ENCODE assay signal across 19 cellular contexts in the genomic region with DNA sequence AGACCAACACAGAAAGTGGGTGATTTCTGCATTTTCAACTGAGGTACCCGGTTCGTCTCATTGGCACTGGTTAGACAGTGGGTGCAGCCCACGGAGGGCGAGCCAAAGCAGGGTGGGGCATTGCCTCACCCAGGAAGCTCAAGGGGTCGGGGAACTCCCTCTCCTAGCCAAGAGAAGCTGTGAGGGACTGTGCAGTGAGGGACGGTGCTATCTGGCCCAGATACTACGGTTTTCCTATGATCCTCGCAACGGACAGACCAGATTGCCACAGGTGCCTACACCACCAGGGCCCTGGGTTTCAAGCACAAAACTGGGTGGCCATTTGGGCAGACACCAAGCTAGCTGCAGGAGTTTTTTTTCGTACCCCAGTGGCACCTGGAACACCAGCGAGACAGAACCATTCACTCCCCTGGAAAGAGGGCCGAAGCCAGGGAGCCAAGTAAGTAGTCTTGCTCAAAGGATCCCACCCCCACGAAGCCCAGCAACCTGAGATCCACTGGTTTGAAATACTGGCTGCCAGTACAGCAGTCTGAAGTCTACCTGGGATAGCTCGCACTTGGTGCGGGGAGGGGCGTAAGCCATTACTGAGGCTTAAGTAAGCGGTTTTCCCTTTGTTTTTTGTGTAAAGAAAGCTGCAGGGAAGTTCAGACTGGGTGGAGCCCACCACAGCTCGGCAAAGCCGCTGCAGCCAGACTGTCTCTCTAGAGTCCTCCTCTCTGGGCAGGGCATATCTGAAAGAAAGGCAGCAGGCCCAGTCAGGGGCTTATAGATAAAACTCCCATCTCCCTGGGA. TPM values are rescaled to one million over a fixed set of nuclear protein-coding genes. Genes with fewer than 3 reads are reported as not detected.
DNase-seq lines count a peak whose midpoint lies in the region; ATAC-seq, FAIRE-seq and TF ChIP-seq lines count a peak whose summit lies in the region.
"Had no signal": no experiment of that assay in that cellular context is flagged by ENCODE, and none has a peak within 500 bp of the region (broad histone marks: within the 10 kb centered on the region; RNA-seq: fewer than 3 reads in every experiment).

No MANE protein-coding gene starts in this region.

- WGBS in H1 (ENCODE audit: extremely low coverage in 1 of 2, insufficient coverage in 1 of 2, insufficient read length in 1 of 2, insufficient replicate concordance in 2 of 2, low coverage in 1 of 2, low lambda C conversion rate in 2 of 2, missing lambda C conversion rate in 1 of 2), 2 experiments, result 68% methylated on average over 19 of the region's 19 CpGs; no CpG with 5 or more reads in 1 of the 2 experiments

- H3K9ac ChIP-seq in HUES48 (ENCODE audit: low read depth, low read length), result no peak overlapping the region
- no peak overlapping the region for H3K9ac ChIP-seq in H1 (replicated peaks in 1 of 4; ENCODE audit: extremely low read depth in 1 of 4, low read depth in 3 of 4, low read length in 3 of 4)

- TF ChIP-seq CTCF in H1 (IDR thresholded peaks at IDR 0.05; ENCODE audit: control extremely low read depth in 1 of 3, insufficient read depth in 1 of 3, low read depth in 1 of 3, low read length in 3 of 3), result no peak

- no peak overlapping the region for H2BK120ac ChIP-seq in H1 (replicated peaks; ENCODE audit: low read depth, low read length)

- H3K4me3 ChIP-seq in HUES48 (ENCODE audit: low read depth, low read length) (no peak overlapping the region; the same call in 1 of the 2 replicates), H1 (ENCODE audit: extremely low read depth in 1 of 4, insufficient read depth in 2 of 4, low read depth in 3 of 4, low read length in 4 of 4) (peak overlapping the region in 1 of 4 experiments; percentile 14; a peak in 1 of 8 replicates)
- H3K4me3 ChIP-seq: A549, GM12878, Peyer's patch had no signal

- no peak overlapping the region for H2BK5ac ChIP-seq in H1 (ENCODE audit: low read depth, low read length)

- no peak overlapping the region for H3K4me3 Mint-ChIP-seq in activated T-cell treated with anti-CD3 and anti-CD28 coated beads, Interleukin-2, amount 50 U/mL, for 4 hours
- H3K4me3 Mint-ChIP-seq: CD14-positive monocyte had no signal

- no peak overlapping the region for H2BK20ac ChIP-seq in H1 (ENCODE audit: low read length)

- no peak for ATAC-seq in activated T-cell treated with anti-CD3 and anti-CD28 coated beads, Interleukin-2, amount 50 U/mL, for 4 hours
- ATAC-seq: A549, GM12878, SK-N-SH treated with all-trans-retinoic acid at 6 μM for 48 hours had no signal

- no peak overlapping the region for H3K4ac ChIP-seq in H1 (replicated peaks; ENCODE audit: insufficient read length, low read depth, low read length)

- no peaks in the 10 kb centered on the region for H3K4me1 Mint-ChIP-seq in activated T-cell treated with anti-CD3 and anti-CD28 coated beads, Interleukin-2, amount 50 U/mL, for 4 hours (ENCODE audit: low read depth)
- H3K4me1 Mint-ChIP-seq: CD14-positive monocyte had no signal

- H3K9me3 Mint-ChIP-seq in activated T-cell treated with anti-CD3 and anti-CD28 coated beads, Interleukin-2, amount 50 U/mL, for 4 hours, result no peaks in the 10 kb centered on the region

- H3K79me1 ChIP-seq in H1 (ENCODE audit: low read depth, low read length), result no peaks in the 10 kb centered on the region

- H2BK15ac ChIP-seq in H1 (ENCODE audit: low read length), result peak overlapping the region; percentile 29; the same call in 1 of the 2 replicates

- peak overlapping the region; percentile 19 to 21; a peak in 3 of 4 replicates for H3K4me2 ChIP-seq in H1 (ENCODE audit: insufficient read depth in 1 of 2, low read depth in 2 of 2, low read length in 2 of 2)
- H3K4me2 ChIP-seq: A549 had no signal

- POLR2A ChIA-PET in H1 (lab: Charles Lee; ENCODE audit: partially characterized antibody), result interaction anchor here (0.8 to 2.4 kb wide), 2 partner anchors 9 to 25 kb away, joined by 3 to 8 read pairs; a partner anchor contains a TSS

- no peak for TF ChIP-seq RAD21 in H1 (IDR thresholded peaks at IDR 0.05 in 1 of 2, conservative IDR thresholded peaks at IDR 0.05 in 1 of 2; ENCODE audit: low read depth in 2 of 2, low read length in 2 of 2)

- H3K56ac ChIP-seq in H1 (replicated peaks; ENCODE audit: insufficient read length, low read depth, low read length), result no peak overlapping the region

- H3K79me2 ChIP-seq in H1 (ENCODE audit: control insufficient read depth in 1 of 2, insufficient read depth in 2 of 2, low read length in 2 of 2), result no peaks in the 10 kb centered on the region

- CTCF ChIA-PET in H1 (lab: Charles Lee; ENCODE audit: partially characterized antibody), result interaction anchor here (0.7 to 1.8 kb wide), 2 partner anchors 9 to 16 kb away, joined by 4 to 5 read pairs; no protein-coding TSS in a partner anchor

- no peaks in the 10 kb centered on the region for H3K36me3 Mint-ChIP-seq in activated T-cell treated with anti-CD3 and anti-CD28 coated beads, Interleukin-2, amount 50 U/mL, for 4 hours (ENCODE audit: insufficient read depth)
- H3K36me3 Mint-ChIP-seq: CD14-positive monocyte had no signal

- H4K20me1 ChIP-seq in H1 (replicated peaks in 1 of 2; ENCODE audit: control insufficient read depth in 1 of 2, insufficient read depth in 2 of 2, low read length in 2 of 2), result no peaks in the 10 kb centered on the region

- no peak overlapping the region for H4K8ac ChIP-seq in H1 (ENCODE audit: extremely low read depth, insufficient read depth, low read length)

- DNase-seq in ELF-1 (ENCODE audit: low read depth, low spot score), result peak; percentile 83
- no peak for DNase-seq in H1 (ENCODE audit: low read depth in 1 of 2, low spot score in 2 of 2)
- DNase-seq in islet precursor cell, result peak; percentile 83
- no peak for DNase-seq in NCI-H1930 (lab: John Stamatoyannopoulos, UW)
- DNase-seq in activated T-cell treated with anti-CD3 and anti-CD28 coated beads, Interleukin-2, amount 50 U/mL, for 4 hours, result no peak
- DNase-seq in RPMI8226, result no peak
- DNase-seq in NCI-H2227 treated with DMSO at 0.1 percent for 48 hours (lab: John Stamatoyannopoulos, UW), result no peak
- DNase-seq: COR-L47, Kasumi-1, NCI-H1417 treated with DMSO at 0.1 percent for 48 hours, NCI-H446 treated with DMSO at 0.1 percent for 48 hours, Peyer's patch, SHP77 had no signal

- peak; percentile 32 for FAIRE-seq in H1 (lab: Jason Lieb, UNC)
- FAIRE-seq: A549, GM12878, GM19239 had no signal

- H3K27ac ChIP-seq in HUES48 (ENCODE audit: low read depth, low read length) (peak overlapping the region; percentile 59), H1 (ENCODE audit: low read depth, low read length) (no peak overlapping the region)
- H3K27ac ChIP-seq: A549, Peyer's patch had no signal

- H3K23me2 ChIP-seq in H1 (ENCODE audit: low read depth, low read length), result no peaks in the 10 kb centered on the region

- H3K27me3 Mint-ChIP-seq in activated T-cell treated with anti-CD3 and anti-CD28 coated beads, Interleukin-2, amount 50 U/mL, for 4 hours (ENCODE audit: low read depth), result peaks cover 18% of the 10 kb centered on the region

- H3K23ac ChIP-seq in H1 (ENCODE audit: insufficient read length), result no peak overlapping the region

- no peaks in the 10 kb centered on the region for H3K27me3 ChIP-seq in HUES48 (ENCODE audit: control insufficient read depth, insufficient read depth, low read length)
- no peaks in the 10 kb centered on the region for H3K27me3 ChIP-seq in H1 (replicated peaks in 1 of 4; ENCODE audit: control insufficient read depth in 3 of 4, extremely low read depth in 1 of 4, insufficient read depth in 3 of 4, low read length in 3 of 4)
- H3K27me3 ChIP-seq: Peyer's patch had no signal

- H3K14ac ChIP-seq in H1 (ENCODE audit: insufficient read length), result no peak overlapping the region

- no peak for TF ChIP-seq POLR2A in H1 (IDR thresholded peaks at IDR 0.05; ENCODE audit: control extremely low read depth in 1 of 2, low read depth in 2 of 2, low read length in 2 of 2)

- H3K9me3 ChIP-seq in HUES48 (ENCODE audit: control insufficient read depth, insufficient read depth, low read length) (no peaks in the 10 kb centered on the region), H1 (ENCODE audit: insufficient read depth in 2 of 2, low read depth in 1 of 2, low read length in 1 of 2) (no peaks in the 10 kb centered on the region)
- H3K9me3 ChIP-seq: A549, Peyer's patch had no signal

- peak overlapping the region; percentile 95 for H2AFZ ChIP-seq in H1 (ENCODE audit: low read length)

- peak overlapping the region; percentile 78 for H3K18ac ChIP-seq in H1 (ENCODE audit: extremely low read depth, low read length)

- H4K5ac ChIP-seq in H1 (ENCODE audit: insufficient read length, low read depth, low read length), result peak overlapping the region; percentile 15

- no peak overlapping the region for H2BK12ac ChIP-seq in H1 (ENCODE audit: low read depth, low read length)

- H3K36me3 ChIP-seq in HUES48 (ENCODE audit: control insufficient read depth, insufficient read depth, low read length), result no peaks in the 10 kb centered on the region
- H3K36me3 ChIP-seq in H1 (ENCODE audit: control insufficient read depth in 2 of 4, insufficient read depth in 4 of 4, low read length in 3 of 4), result no peaks in the 10 kb centered on the region
- H3K36me3 ChIP-seq: Peyer's patch had no signal

- H3K4me1 ChIP-seq in HUES48 (ENCODE audit: control insufficient read depth, insufficient read depth, low read length), result peaks cover 23% of the 10 kb centered on the region; the same call in 1 of the 2 replicates
- peaks cover 0 to 5% (median 3%) of the 10 kb centered on the region in 4 experiments; a peak in 3 of 7 replicates for H3K4me1 ChIP-seq in H1 (replicated peaks in 1 of 4; ENCODE audit: control insufficient read depth in 3 of 4, insufficient read depth in 4 of 4, low read length in 3 of 4)
- H3K4me1 ChIP-seq: A549, Peyer's patch had no signal

- TF ChIP-seq EP300 in H1 (IDR thresholded peaks at IDR 0.05; ENCODE audit: borderline replicate concordance in 1 of 2, low read depth in 2 of 2, low read length in 2 of 2), result no peak

- H4K91ac ChIP-seq in H1 (replicated peaks; ENCODE audit: insufficient read length, low read length), result no peak overlapping the region

- no peak overlapping the region for H2AK5ac ChIP-seq in H1 (ENCODE audit: low read depth, low read length)

TF ChIP-seq in H1, 55 proteins besides CTCF, POLR2A, EP300 and RAD21 (continues in another document):
- TF ChIP-seq BRCA1 (IDR thresholded peaks at IDR 0.05; ENCODE audit: low read depth, low read length) (no peak), JUND (IDR thresholded peaks at IDR 0.05; ENCODE audit: low read length) (no peak), TEAD4 (IDR thresholded peaks at IDR 0.05; ENCODE audit: low read depth, low read length) (no peak), KDM4A (IDR thresholded peaks at IDR 0.05; ENCODE audit: low read depth, low read length, severe bottlenecking) (no peak)

RNA-seq across cellular contexts. Expression of a gene that starts 25.5 kb away (rescaled TPM):
- 20.3 and 21.9 TPM in 2 replicates for total RNA-seq in H1 (2021; fragmentation: NEBNext Ultra II Directional; extraction: Animal tissue kit (Norgen Biotek cat#: 25700))
- polyA plus RNA-seq in H1 (2011; rRNA removed), result 2.8 and 4.2 TPM in 2 replicates
- 5.0 TPM for polyA plus RNA-seq in H1 (2011; cell fraction: cytosol; rRNA removed)
- polyA plus RNA-seq in H1 (2011; cell fraction: nucleus; rRNA removed), result 2.4 TPM
- 4.5 to 14.2 TPM (median 8.6 TPM) in 4 replicates for polyA plus RNA-seq in H1 (2012, experiment 1 of 2)
- 1.9 TPM for polyA plus RNA-seq in H1 (2012, experiment 2 of 2)
- 11.5 TPM for polyA plus RNA-seq in H1 (2013, experiment 1 of 2)
- polyA plus RNA-seq in H1 (2013, experiment 2 of 2), result 12.0 TPM
- 19.2 and 22.7 TPM in 2 replicates for polyA minus RNA-seq in H1 (2011; rRNA and poly(A)+ RNA removed)
- polyA minus RNA-seq in H1 (2011; cell fraction: cytosol; rRNA and poly(A)+ RNA removed), result 10.1 TPM
- polyA minus RNA-seq in H1 (2011; cell fraction: nucleus; rRNA and poly(A)+ RNA removed), result 15.7 TPM
- 10 to 100 TPM; 17.9 to 24.0 (median 21.6) TPM for total RNA-seq in activated T-cell treated with anti-CD3 and anti-CD28 coated beads, Interleukin-2, amount 50 U/mL, for 4 hours

Comparison
In these comparisons a context has a peak if more than half of its experiments do, and no peak if none do; other contexts are left out.
1. DNase-seq: peak in ELF-1 (single experiment) and islet precursor cell (single experiment); none in H1 (0 of 2), NCI-H1930 (0 of 2), activated T-cell treated with anti-CD3 and anti-CD28 coated beads, Interleukin-2, amount 50 U/mL, for 4 hours (single experiment), RPMI8226 (single experiment) and NCI-H2227 treated with DMSO at 0.1 percent for 48 hours (single experiment).